In genomic region chr10:9311702-9312499, GRCh38 we compare ENCODE assay signal across 13 cellular contexts.
DNase-seq lines count a peak whose midpoint lies in the region; ATAC-seq, FAIRE-seq and TF ChIP-seq lines count a peak whose summit lies in the region.
"Had no signal": no experiment of that assay in that cellular context is flagged by ENCODE, and none has a peak within 500 bp of the region (broad histone marks: within the 10 kb centered on the region; RNA-seq: fewer than 3 reads in every experiment).

No MANE protein-coding gene starts in this region.

- H3K27ac Mint-ChIP-seq in nephron: no peak overlapping the region
- H3K27ac Mint-ChIP-seq in CD8-positive, alpha-beta T cell: no peak overlapping the region
- H3K27ac Mint-ChIP-seq: activated CD4-positive, alpha-beta T cell treated with anti-CD3 and anti-CD28 coated beads, Interleukin-2, amount 10 ng/mL, durations not matched to agents 7 days and 5 days; CD4-positive, alpha-beta memory T cell had no signal

- POLR2A ChIA-PET in CD8-positive, alpha-beta T cell (lab: Charles Lee): no interaction called here

- H3K36me3 Mint-ChIP-seq in nephron (ENCODE audit: low read depth): no peaks in the 10 kb centered on the region
- no peaks in the 10 kb centered on the region for H3K36me3 Mint-ChIP-seq in CD8-positive, alpha-beta T cell
- H3K36me3 Mint-ChIP-seq: brain; CD4-positive, alpha-beta memory T cell had no signal

- no peaks in the 10 kb centered on the region for H3K27me3 ChIP-seq in CD8-positive, alpha-beta T cell (ENCODE audit: insufficient read depth, low read length)
- H3K27me3 ChIP-seq: sigmoid colon had no signal

- no peaks in the 10 kb centered on the region for H3K4me1 ChIP-seq in CD8-positive, alpha-beta T cell (ENCODE audit: insufficient read depth, low read length)
- H3K4me1 ChIP-seq: sigmoid colon had no signal

- TF ChIP-seq CTCF in D721Med (IDR thresholded peaks at IDR 0.05; ENCODE audit: insufficient read depth, missing control alignments) (peak; percentile 34), LNCAP (IDR thresholded peaks at IDR 0.05) (peak; percentile 27; the same call in 1 of the 2 replicates), cardiac fibroblast (IDR thresholded peaks at IDR 0.05; ENCODE audit: low read depth, low read length) (peak; percentile 29), nephron (IDR thresholded peaks at IDR 0.05; ENCODE audit: unreplicated experiment in 3 of 3) (peak; percentile 24 to 44 (median 30))
- TF ChIP-seq CTCF in CD8-positive, alpha-beta T cell (IDR thresholded peaks at IDR 0.05): no peak

- peaks cover 52% of the 10 kb centered on the region for H3K27me3 Mint-ChIP-seq in nephron (ENCODE audit: low read depth)
- H3K27me3 Mint-ChIP-seq in CD8-positive, alpha-beta T cell (ENCODE audit: low read depth): peaks cover 13% of the 10 kb centered on the region

- FAIRE-seq in D721Med (lab: Jason Lieb, UNC): no peak

- intact Hi-C loops in CD8-positive, alpha-beta T cell (cut with DNase I, micrococcal nuclease): no loop called here

- CTCF ChIA-PET in CD8-positive, alpha-beta T cell (lab: Charles Lee): no interaction called here

- DNase-seq in D721Med (ENCODE audit: insufficient read length, low spot score): no peak
- no peak for DNase-seq in cardiac fibroblast (ENCODE audit: low read depth in 2 of 2)
- no peak for DNase-seq in cerebellar nuclear complex (lab: John Stamatoyannopoulos, UW)
- no peak for DNase-seq in CD8-positive, alpha-beta T cell
- DNase-seq in NCI-H524 (lab: John Stamatoyannopoulos, UW): no peak
- DNase-seq: activated CD4-positive, alpha-beta T cell treated with anti-CD3 and anti-CD28 coated beads, Interleukin-2, amount 10 ng/mL, durations not matched to agents 7 days and 5 days; CD4-positive, alpha-beta memory T cell; sigmoid colon; T-helper 2 cell had no signal

- ATAC-seq in CD8-positive, alpha-beta T cell: no peak
- ATAC-seq in GM21825 (IDR thresholded peaks at IDR 0.05; ENCODE audit: unreplicated experiment): no peak

- no peaks in the 10 kb centered on the region for H3K4me1 Mint-ChIP-seq in nephron
- no peaks in the 10 kb centered on the region for H3K4me1 Mint-ChIP-seq in CD8-positive, alpha-beta T cell (ENCODE audit: low read depth)
- H3K4me1 Mint-ChIP-seq: activated CD4-positive, alpha-beta T cell treated with anti-CD3 and anti-CD28 coated beads, Interleukin-2, amount 10 ng/mL, durations not matched to agents 7 days and 5 days; CD4-positive, alpha-beta memory T cell had no signal

- H3K9me3 Mint-ChIP-seq in nephron: no peaks in the 10 kb centered on the region
- no peaks in the 10 kb centered on the region for H3K9me3 Mint-ChIP-seq in CD8-positive, alpha-beta T cell
- H3K9me3 Mint-ChIP-seq: activated CD4-positive, alpha-beta T cell treated with anti-CD3 and anti-CD28 coated beads, Interleukin-2, amount 10 ng/mL, durations not matched to agents 7 days and 5 days; brain; CD4-positive, alpha-beta memory T cell had no signal

- no peak overlapping the region for H3K4me3 ChIP-seq in cardiac fibroblast (replicated peaks in 1 of 2; ENCODE audit: low read depth in 2 of 2, low read length in 2 of 2)
- no peak overlapping the region for H3K4me3 ChIP-seq in CD8-positive, alpha-beta T cell (ENCODE audit: low read depth, low read length)
- H3K4me3 ChIP-seq: sigmoid colon had no signal

- no peak overlapping the region for H3K27ac ChIP-seq in CD8-positive, alpha-beta T cell (ENCODE audit: low read depth, low read length)
- H3K27ac ChIP-seq: sigmoid colon had no signal

- H3K4me3 Mint-ChIP-seq in nephron: no peak overlapping the region
- H3K4me3 Mint-ChIP-seq in CD8-positive, alpha-beta T cell: no peak overlapping the region
- H3K4me3 Mint-ChIP-seq: activated CD4-positive, alpha-beta T cell treated with anti-CD3 and anti-CD28 coated beads, Interleukin-2, amount 10 ng/mL, durations not matched to agents 7 days and 5 days; brain; CD4-positive, alpha-beta memory T cell had no signal

- no peaks in the 10 kb centered on the region for H3K36me3 ChIP-seq in CD8-positive, alpha-beta T cell (ENCODE audit: insufficient read depth, low read length)
- H3K36me3 ChIP-seq: sigmoid colon had no signal

- no peaks in the 10 kb centered on the region for H3K9me3 ChIP-seq in CD8-positive, alpha-beta T cell (ENCODE audit: low read length)
- H3K9me3 ChIP-seq: sigmoid colon had no signal
